Comparison of ENCODE assay signal across 33 cellular contexts in the genomic region with DNA sequence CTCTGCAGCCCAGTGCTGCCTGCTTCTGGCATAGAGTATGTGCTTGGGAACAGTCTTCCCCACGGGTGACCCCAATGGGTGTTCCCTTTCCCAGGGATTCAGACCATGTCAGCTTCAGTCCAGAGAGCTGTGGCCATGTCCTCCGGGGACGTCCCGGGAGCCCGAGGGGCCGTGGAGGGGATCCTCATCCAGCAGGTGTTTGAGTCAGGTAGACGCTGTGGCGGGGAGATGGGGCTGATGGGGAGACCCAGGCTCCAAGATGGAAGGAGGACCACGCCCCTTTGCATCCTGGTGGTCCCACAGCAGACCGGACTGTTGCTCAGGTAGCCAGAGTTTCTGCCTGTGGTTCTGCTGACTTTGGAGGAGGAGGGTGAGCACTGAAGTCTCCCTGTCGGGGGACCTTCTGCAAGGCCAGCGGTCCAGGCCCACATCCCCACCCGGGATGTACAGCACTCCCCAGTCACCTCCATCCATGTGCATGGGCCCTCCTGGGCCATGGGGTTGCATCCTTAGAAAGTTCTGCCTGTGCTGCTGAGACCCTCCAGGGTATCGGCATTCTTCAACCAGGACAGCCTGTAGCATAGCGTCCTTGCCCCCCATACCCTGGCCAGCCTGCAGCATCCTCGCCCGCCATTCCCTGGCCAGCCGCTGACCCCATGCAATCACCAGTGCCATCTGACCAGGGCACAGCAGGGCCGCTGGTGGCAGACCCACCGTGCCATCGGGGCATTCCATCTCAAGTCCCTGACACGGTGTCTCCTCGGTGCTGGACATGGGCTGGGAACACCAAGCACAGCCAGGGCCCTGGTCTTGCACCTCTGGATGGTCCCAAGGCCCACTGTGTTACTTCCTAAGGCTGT. TPM values are rescaled to one million over a fixed set of nuclear protein-coding genes. Genes with fewer than 3 reads are reported as not detected.
"Had no signal": no experiment of that assay in that cellular context is flagged by ENCODE, and none has a peak within 500 bp of the region (broad histone marks: within the 10 kb centered on the region; RNA-seq: fewer than 3 reads in every experiment).

No MANE protein-coding gene starts in this region.

- H3K4me3 ChIP-seq: SJSA1 had no signal

- ATAC-seq: activated CD4-positive, alpha-beta T cell treated with anti-CD3 and anti-CD28 coated beads for 36 hours; activated CD4-positive, CD25-positive, alpha-beta regulatory T cell treated with anti-CD3 and anti-CD28 coated beads, Interleukin-2, amount 50 U/mL, for 24 hours; activated CD8-positive, alpha-beta memory T cell treated with anti-CD3 and anti-CD28 coated beads, Interleukin-2, amount 10 ng/mL, durations not matched to agents 7 days and 5 days; activated T-cell treated with anti-CD3 and anti-CD28 coated beads, Interleukin-2, amount 50 U/mL, for 72 hours; activated T-helper 17 cell treated with anti-CD3 and anti-CD28 coated beads, Interleukin-2, amount 50 U/mL, for 72 hours; Panc1 had no signal

- DNase-seq: activated CD4-positive, alpha-beta memory T cell treated with anti-CD3 and anti-CD28 coated beads, Interleukin-2, amount 10 ng/mL, durations not matched to agents 7 days and 5 days; activated CD4-positive, alpha-beta T cell treated with anti-CD3 and anti-CD28 coated beads for 36 hours; activated CD4-positive, alpha-beta T cell treated with anti-CD3 and anti-CD28 coated beads, Interleukin-2, amount 10 ng/mL, durations not matched to agents 7 days and 5 days; activated CD8-positive, alpha-beta memory T cell treated with anti-CD3 and anti-CD28 coated beads for 24 hours; activated CD8-positive, alpha-beta memory T cell treated with anti-CD3 and anti-CD28 coated beads, Interleukin-2, amount 10 ng/mL, durations not matched to agents 7 days and 5 days; activated CD8-positive, alpha-beta memory T cell treated with anti-CD3 and anti-CD28 coated beads, Interleukin-2, amount 50 U/mL, for 48 hours; activated effector memory CD4-positive, alpha-beta T cell treated with anti-CD3 and anti-CD28 coated beads, Interleukin-2, amount 50 U/mL, for 16 hours; activated naive CD4-positive, alpha-beta T cell; activated naive CD4-positive, alpha-beta T cell treated with anti-CD3 and anti-CD28 coated beads, Interleukin-2, amount 50 U/mL, for 16 hours; activated naive CD8-positive, alpha-beta T cell treated with anti-CD3 and anti-CD28 coated beads for 36 hours; activated T-cell treated with anti-CD3 and anti-CD28 coated beads, Interleukin-2, amount 50 U/mL, for 72 hours; amniotic stem cell; brain microvascular endothelial cell; MM.1S; MV-4-11; NCI-H1092; NCI-H1436 treated with DMSO at 0.1 percent for 48 hours; NCI-H1694 treated with DMSO at 0.1 percent for 48 hours; NCI-H2029; NCI-H345; NCI-H524 treated with DMSO at 0.1 percent for 48 hours; SHP77 treated with DMSO at 0.1 percent for 48 hours; SK-N-SH had no signal

- H3K36me3 ChIP-seq: brain microvascular endothelial cell, SJSA1 had no signal

- H3K27ac ChIP-seq: brain microvascular endothelial cell, KMS-11, SJSA1 had no signal

- H3K9ac ChIP-seq: KMS-11, SK-N-SH had no signal

- FAIRE-seq: TTC549 had no signal

- H3K9me3 ChIP-seq: SJSA1, SK-N-SH had no signal

- H3K27me3 ChIP-seq: brain microvascular endothelial cell had no signal

RNA-seq across cellular contexts. Expression of gene AIRE, which starts 2.8 kb away (rescaled TPM):
- total RNA-seq: activated CD4-positive, alpha-beta T cell treated with anti-CD3 and anti-CD28 coated beads for 36 hours; activated naive CD8-positive, alpha-beta T cell treated with anti-CD3 and anti-CD28 coated beads for 36 hours; activated T-cell treated with anti-CD3 and anti-CD28 coated beads, Interleukin-2, amount 50 U/mL, for 72 hours; activated T-helper 17 cell treated with anti-CD3 and anti-CD28 coated beads, Interleukin-2, amount 50 U/mL, for 72 hours; LHCN-M2; NCI-H460; RPMI7951; SJSA1 had no signal
- polyA plus RNA-seq: aorta, SK-N-SH had no signal

RNA-seq across cellular contexts. Expression of gene DNMT3L, which starts 26.8 kb away (rescaled TPM):
- total RNA-seq: activated CD4-positive, alpha-beta memory T cell treated with anti-CD3 and anti-CD28 coated beads, Interleukin-2, amount 10 ng/mL, durations not matched to agents 7 days and 5 days; activated CD4-positive, alpha-beta T cell treated with anti-CD3 and anti-CD28 coated beads for 36 hours; activated CD4-positive, alpha-beta T cell treated with anti-CD3 and anti-CD28 coated beads, Interleukin-2, amount 10 ng/mL, durations not matched to agents 7 days and 5 days; activated CD8-positive, alpha-beta memory T cell treated with anti-CD3 and anti-CD28 coated beads, Interleukin-2, amount 10 ng/mL, durations not matched to agents 7 days and 5 days; activated naive CD8-positive, alpha-beta T cell treated with anti-CD3 and anti-CD28 coated beads for 36 hours; activated T-cell treated with anti-CD3 and anti-CD28 coated beads, Interleukin-2, amount 50 U/mL, for 72 hours; activated T-helper 17 cell treated with anti-CD3 and anti-CD28 coated beads, Interleukin-2, amount 50 U/mL, for 72 hours; aorta; LHCN-M2; NCI-H460; SJSA1 had no signal
- polyA plus RNA-seq: aorta, SK-N-SH had no signal
